ENCODE assay signal across 12 cellular contexts in genomic region chr17:65656390-65657250, GRCh38.
DNase-seq lines count a peak whose midpoint lies in the region; ATAC-seq, FAIRE-seq and TF ChIP-seq lines count a peak whose summit lies in the region.
"Had no signal": no experiment of that assay in that cellular context is flagged by ENCODE, and none has a peak within 500 bp of the region (broad histone marks: within the 10 kb centered on the region; RNA-seq: fewer than 3 reads in every experiment).

No MANE protein-coding gene starts in this region.

- no peaks in the 10 kb centered on the region for H3K9me3 Mint-ChIP-seq in activated naive CD4-positive, alpha-beta T cell treated with anti-CD3 and anti-CD28 coated beads, Interleukin-2, amount 10 ng/mL, durations not matched to agents 7 days and 5 days
- peaks cover 3% of the 10 kb centered on the region for H3K9me3 Mint-ChIP-seq in astrocyte (ENCODE audit: unreplicated experiment)

- H2AFZ ChIP-seq in astrocyte (ENCODE audit: low read depth, low read length): no peak overlapping the region

- H4K20me1 ChIP-seq in astrocyte (ENCODE audit: insufficient read depth, low read length): no peaks in the 10 kb centered on the region
- H4K20me1 ChIP-seq: BLaER1 treated with 17β-estradiol and CSF1 and Interleukin-3, amounts not matched to agents 10 nM and 100 nM had no signal

- H3K4me2 ChIP-seq in astrocyte (ENCODE audit: low read length): no peak overlapping the region
- H3K4me2 ChIP-seq: BLaER1 treated with 17β-estradiol and CSF1 and Interleukin-3, amounts not matched to agents 10 nM and 100 nM had no signal

- no peaks in the 10 kb centered on the region for H3K9me3 ChIP-seq in astrocyte (ENCODE audit: insufficient read depth, low read depth, low read length)
- H3K9me3 ChIP-seq in MG63: no peaks in the 10 kb centered on the region
- no peaks in the 10 kb centered on the region for H3K9me3 ChIP-seq in Peyer's patch

- CTCF ChIA-PET in activated naive CD4-positive, alpha-beta T cell treated with anti-CD3 and anti-CD28 coated beads, Interleukin-2, amount 10 ng/mL, durations not matched to agents 7 days and 5 days (lab: Charles Lee): no interaction called here

- H3K4me1 ChIP-seq in astrocyte (ENCODE audit: insufficient read depth, low read length) (no peaks in the 10 kb centered on the region), Peyer's patch (no peaks in the 10 kb centered on the region)

- ATAC-seq in HG03095 (IDR thresholded peaks at IDR 0.05; ENCODE audit: unreplicated experiment): peak; percentile 68
- ATAC-seq in stimulated activated naive CD8-positive, alpha-beta T cell treated with anti-CD3 and anti-CD28 coated beads, Interleukin-15, Interleukin-2, amounts not matched to agents 100 U/mL and 50 U/mL, for 24 hours: peak; percentile 97
- ATAC-seq: naive thymus-derived CD4-positive, alpha-beta T cell had no signal

- no peak overlapping the region for H3K4me3 ChIP-seq in astrocyte (ENCODE audit: insufficient read depth, low read depth, low read length)
- H3K4me3 ChIP-seq in MG63: no peak overlapping the region
- no peak overlapping the region for H3K4me3 ChIP-seq in Peyer's patch
- H3K4me3 ChIP-seq: BLaER1 treated with 17β-estradiol and CSF1 and Interleukin-3, amounts not matched to agents 10 nM and 100 nM had no signal

- no peaks in the 10 kb centered on the region for H3K79me2 ChIP-seq in astrocyte (ENCODE audit: insufficient read depth, low read length)

- H3K9ac ChIP-seq in astrocyte (ENCODE audit: low read length): no peak overlapping the region
- H3K9ac ChIP-seq: BLaER1 treated with 17β-estradiol and CSF1 and Interleukin-3, amounts not matched to agents 10 nM and 100 nM had no signal

- TF ChIP-seq CTCF in astrocyte (IDR thresholded peaks at IDR 0.05; ENCODE audit: insufficient read depth, low read depth, low read length) (no peak), Peyer's patch (IDR thresholded peaks at IDR 0.05) (no peak)

- DNase-seq in activated naive CD4-positive, alpha-beta T cell treated with Interleukin-2 at 50 U/mL for 16 hours: peak; percentile 38
- no peak for DNase-seq in activated naive CD4-positive, alpha-beta T cell treated with anti-CD3 and anti-CD28 coated beads, Interleukin-2, amount 10 ng/mL, durations not matched to agents 7 days and 5 days
- DNase-seq in astrocyte (ENCODE audit: low read depth): no peak
- peak; percentile 21 for DNase-seq in stimulated activated naive CD8-positive, alpha-beta T cell treated with anti-CD3 and anti-CD28 coated beads, Interleukin-15, Interleukin-2, amounts not matched to agents 100 U/mL and 50 U/mL, for 24 hours
- no peak for DNase-seq in MG63
- DNase-seq in HCEC 1CT: no peak
- DNase-seq in Peyer's patch: no peak
- DNase-seq: NCI-H524 had no signal

- no peaks in the 10 kb centered on the region for H3K36me3 Mint-ChIP-seq in activated naive CD4-positive, alpha-beta T cell treated with anti-CD3 and anti-CD28 coated beads, Interleukin-2, amount 10 ng/mL, durations not matched to agents 7 days and 5 days
- peaks cover 2% of the 10 kb centered on the region for H3K36me3 Mint-ChIP-seq in astrocyte (ENCODE audit: low read depth, unreplicated experiment)

- H3K27ac ChIP-seq in astrocyte (ENCODE audit: low read depth, low read length) (no peak overlapping the region), Peyer's patch (no peak overlapping the region)
- H3K27ac ChIP-seq: BLaER1 treated with 17β-estradiol and CSF1 and Interleukin-3, amounts not matched to agents 10 nM and 100 nM had no signal

- H3K27me3 Mint-ChIP-seq in activated naive CD4-positive, alpha-beta T cell treated with anti-CD3 and anti-CD28 coated beads, Interleukin-2, amount 10 ng/mL, durations not matched to agents 7 days and 5 days: peaks cover under 1% of the 10 kb centered on the region
- no peaks in the 10 kb centered on the region for H3K27me3 Mint-ChIP-seq in astrocyte (ENCODE audit: low read depth, unreplicated experiment)

- no peak overlapping the region for H3K27ac Mint-ChIP-seq in activated naive CD4-positive, alpha-beta T cell treated with anti-CD3 and anti-CD28 coated beads, Interleukin-2, amount 10 ng/mL, durations not matched to agents 7 days and 5 days
- H3K27ac Mint-ChIP-seq in astrocyte (ENCODE audit: unreplicated experiment): peak overlapping the region; percentile 29
- H3K27ac Mint-ChIP-seq: naive thymus-derived CD4-positive, alpha-beta T cell; T-helper 1 cell treated with Interleukin-12 subunit alpha and Interleukin-12 subunit beta and Interleukin-4 antibody, amounts not matched to agents 30 μg/mL and 1 μg/mL, for 36 hours had no signal

- no peak for TF ChIP-seq POLR2A in Peyer's patch (IDR thresholded peaks at IDR 0.05)

- H3K27me3 ChIP-seq in astrocyte (ENCODE audit: insufficient read depth, low read length) (no peaks in the 10 kb centered on the region), MG63 (no peaks in the 10 kb centered on the region), Peyer's patch (no peaks in the 10 kb centered on the region)
- H3K27me3 ChIP-seq: BLaER1 treated with 17β-estradiol and CSF1 and Interleukin-3, amounts not matched to agents 10 nM and 100 nM had no signal

- peak; percentile 37 for FAIRE-seq in astrocyte (lab: Jason Lieb, UNC)

- H3K4me1 Mint-ChIP-seq in activated naive CD4-positive, alpha-beta T cell treated with anti-CD3 and anti-CD28 coated beads, Interleukin-2, amount 10 ng/mL, durations not matched to agents 7 days and 5 days: peaks cover 2% of the 10 kb centered on the region
- H3K4me1 Mint-ChIP-seq in astrocyte (ENCODE audit: low read depth, unreplicated experiment): peaks cover 11% of the 10 kb centered on the region

- H3K4me3 Mint-ChIP-seq in activated naive CD4-positive, alpha-beta T cell treated with anti-CD3 and anti-CD28 coated beads, Interleukin-2, amount 10 ng/mL, durations not matched to agents 7 days and 5 days: no peak overlapping the region
- H3K4me3 Mint-ChIP-seq in astrocyte (ENCODE audit: unreplicated experiment): no peak overlapping the region
- H3K4me3 Mint-ChIP-seq: naive thymus-derived CD4-positive, alpha-beta T cell; T-helper 1 cell treated with Interleukin-12 subunit alpha and Interleukin-12 subunit beta and Interleukin-4 antibody, amounts not matched to agents 30 μg/mL and 1 μg/mL, for 36 hours had no signal

- no peaks in the 10 kb centered on the region for H3K36me3 ChIP-seq in astrocyte (ENCODE audit: insufficient read depth, low read length)
- no peaks in the 10 kb centered on the region for H3K36me3 ChIP-seq in MG63
- no peaks in the 10 kb centered on the region for H3K36me3 ChIP-seq in Peyer's patch
- H3K36me3 ChIP-seq: BLaER1 treated with 17β-estradiol and CSF1 and Interleukin-3, amounts not matched to agents 10 nM and 100 nM had no signal

Comparison
In these comparisons a context has a peak if more than half of its experiments do, and no peak if none do; other contexts are left out.
1. DNase-seq: peak in activated naive CD4-positive, alpha-beta T cell treated with Interleukin-2 at 50 U/mL for 16 hours (single experiment) and stimulated activated naive CD8-positive, alpha-beta T cell treated with anti-CD3 and anti-CD28 coated beads, Interleukin-15, Interleukin-2, amounts not matched to agents 100 U/mL and 50 U/mL, for 24 hours (single experiment); none in activated naive CD4-positive, alpha-beta T cell treated with anti-CD3 and anti-CD28 coated beads, Interleukin-2, amount 10 ng/mL, durations not matched to agents 7 days and 5 days (single experiment), astrocyte (single experiment), MG63 (single experiment), HCEC 1CT (single experiment) and Peyer's patch (0 of 3).